ENCODE assay signal across 10 cellular contexts in the genomic region with DNA sequence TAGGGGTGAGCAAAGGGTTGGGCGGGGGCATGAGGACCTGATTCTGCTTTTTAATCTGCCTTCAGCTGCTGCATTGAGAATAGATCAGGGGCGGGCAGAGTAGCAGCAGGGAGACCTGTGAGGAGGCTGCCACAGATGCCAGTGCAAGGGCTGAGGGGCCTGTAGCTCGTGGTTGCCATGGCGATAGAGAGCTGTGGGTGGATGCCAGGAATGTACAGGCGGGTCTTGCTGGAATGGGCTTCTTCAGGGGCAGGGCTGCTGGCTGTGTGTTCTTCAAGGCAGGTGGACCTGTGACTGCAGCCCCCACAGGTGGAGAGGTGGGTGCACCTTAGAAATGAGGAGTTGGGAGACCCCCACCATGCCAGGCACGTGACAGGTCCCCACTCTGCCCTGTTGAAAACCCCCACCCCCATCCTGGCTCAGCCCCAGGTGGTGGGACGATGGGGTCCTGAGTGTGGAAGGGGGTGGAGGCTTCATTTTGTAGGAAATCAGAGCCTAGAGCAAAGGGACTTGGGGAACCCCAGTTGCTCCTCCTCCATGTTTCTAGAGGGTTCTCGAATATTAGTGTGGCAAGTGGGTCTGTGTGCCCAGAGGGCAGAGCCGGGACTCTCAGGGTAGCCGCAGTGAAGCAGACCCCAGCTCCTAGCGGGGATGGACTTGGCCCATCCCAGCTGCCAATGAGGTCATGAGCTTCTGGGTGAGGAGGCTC. TPM values are rescaled to one million over a fixed set of nuclear protein-coding genes. Genes with fewer than 3 reads are reported as not detected.
DNase-seq lines count a peak whose midpoint lies in the region; ATAC-seq, FAIRE-seq and TF ChIP-seq lines count a peak whose summit lies in the region.
"Had no signal": no experiment of that assay in that cellular context is flagged by ENCODE, and none has a peak within 500 bp of the region (broad histone marks: within the 10 kb centered on the region; RNA-seq: fewer than 3 reads in every experiment).

No MANE protein-coding gene starts in this region.

- no peak overlapping the region for H2BK12ac ChIP-seq in trophoblast cell (ENCODE audit: low read length)

- DNase-seq in COR-L47 (lab: John Stamatoyannopoulos, UW) (peak; percentile 26), HTR-8/SVneo (ENCODE audit: insufficient read length, low spot score) (peak; percentile 58), activated B cell treated with CpG ODN at 0.5 μM for 24 hours (no peak), myocyte (ENCODE audit: low read depth) (peak; percentile 42), trophoblast cell (no peak), HuH-7.5 (ENCODE audit: low spot score) (no peak), activated gamma-delta T cell (lab: John Stamatoyannopoulos, UW) (no peak), superior temporal gyrus (ENCODE audit: extremely low spot score) (no peak)
- DNase-seq: activated T-cell treated with anti-CD3 and anti-CD28 coated beads, Interleukin-2, amount 50 U/mL, for 48 hours had no signal

- H4K8ac ChIP-seq in trophoblast cell (ENCODE audit: low read depth, low read length): no peak overlapping the region

- H3K4me1 ChIP-seq in trophoblast cell (ENCODE audit: control insufficient read depth in 1 of 2, insufficient read depth in 2 of 2, low read length in 2 of 2): peaks cover 6 to 7% of the 10 kb centered on the region in 2 experiments

- CTCF ChIA-PET in activated B cell treated with CpG ODN at 0.5 μM for 24 hours (lab: Charles Lee): no interaction called here

- no peak overlapping the region for H3K4me3 Mint-ChIP-seq in activated B cell treated with CpG ODN at 0.5 μM for 24 hours

- no peak overlapping the region for H2BK120ac ChIP-seq in trophoblast cell (ENCODE audit: insufficient read depth, low read length, poor library complexity)

- H3K79me1 ChIP-seq in trophoblast cell (ENCODE audit: low read length): no peaks in the 10 kb centered on the region

- peak overlapping the region; percentile 59 for H3K27ac Mint-ChIP-seq in activated B cell treated with CpG ODN at 0.5 μM for 24 hours

- H3K27me3 Mint-ChIP-seq in activated B cell treated with CpG ODN at 0.5 μM for 24 hours: no peaks in the 10 kb centered on the region

- H3K4ac ChIP-seq in trophoblast cell (ENCODE audit: low read depth, low read length): no peak overlapping the region

- no peaks in the 10 kb centered on the region for H3K27me3 ChIP-seq in trophoblast cell (ENCODE audit: insufficient read depth, low read length)

- no peak overlapping the region for H3K9ac ChIP-seq in trophoblast cell (ENCODE audit: low read length)

- no peak for FAIRE-seq in HTR-8/SVneo (lab: Jason Lieb, UNC)
- FAIRE-seq: GM12878 had no signal

- H3K79me2 ChIP-seq in trophoblast cell (ENCODE audit: control insufficient read depth, insufficient read depth, low read length, poor library complexity): peaks cover 4% of the 10 kb centered on the region

- H4K12ac ChIP-seq in trophoblast cell (ENCODE audit: low read depth, low read length): no peak overlapping the region

- H3K36me3 Mint-ChIP-seq in activated B cell treated with CpG ODN at 0.5 μM for 24 hours (ENCODE audit: low read depth): peaks cover 21% of the 10 kb centered on the region

- no peaks in the 10 kb centered on the region for H3K9me3 ChIP-seq in trophoblast cell (ENCODE audit: insufficient read depth, low read depth, low read length)

- no peak overlapping the region for H3K23ac ChIP-seq in trophoblast cell (ENCODE audit: low read length)

- no peak overlapping the region for H3K14ac ChIP-seq in trophoblast cell (ENCODE audit: low read length)

- intact Hi-C loops in activated B cell treated with CpG ODN at 0.5 μM for 24 hours (cut with micrococcal nuclease): no loop called here

- no peak overlapping the region for H3K4me3 ChIP-seq in trophoblast cell (ENCODE audit: low read depth, low read length)
- H3K4me3 ChIP-seq: GM12878 had no signal

- no peak for ATAC-seq in activated B cell treated with CpG ODN at 0.5 μM for 24 hours (ENCODE audit: low read depth)

- H2BK5ac ChIP-seq in trophoblast cell (ENCODE audit: low read depth, low read length, poor library complexity): no peak overlapping the region

- peaks cover 17 to 18% of the 10 kb centered on the region in 2 experiments for H3K36me3 ChIP-seq in trophoblast cell (ENCODE audit: control insufficient read depth in 1 of 2, insufficient read depth in 2 of 2, low read length in 2 of 2)

- no peak overlapping the region for H3K4me2 ChIP-seq in trophoblast cell (ENCODE audit: low read length)

- H3K18ac ChIP-seq in trophoblast cell (ENCODE audit: low read length): no peak overlapping the region

- H2AFZ ChIP-seq in trophoblast cell (ENCODE audit: insufficient read depth, low read length, poor library complexity): no peak overlapping the region

- H3K9me3 Mint-ChIP-seq in activated B cell treated with CpG ODN at 0.5 μM for 24 hours: no peaks in the 10 kb centered on the region

- POLR2A ChIA-PET in activated B cell treated with CpG ODN at 0.5 μM for 24 hours (lab: Charles Lee): interaction anchor here (0.6 to 3.1 kb wide), 5 partner anchors 9 to 38 kb away, joined by 3 to 18 read pairs (median 6); a partner anchor contains a TSS

- WGBS in trophoblast cell (ENCODE audit: extremely low coverage, insufficient coverage, insufficient read length): no CpG with 5 or more reads among the region's 11 CpGs

- no peak overlapping the region for H4K91ac ChIP-seq in trophoblast cell (ENCODE audit: low read depth, low read length)

- peaks cover 38% of the 10 kb centered on the region for H3K4me1 Mint-ChIP-seq in activated B cell treated with CpG ODN at 0.5 μM for 24 hours

- H3K27ac ChIP-seq in trophoblast cell (ENCODE audit: low read depth, low read length): no peak overlapping the region

- H2AK5ac ChIP-seq in trophoblast cell (ENCODE audit: low read length): no peak overlapping the region

- TF ChIP-seq CTCF in activated B cell treated with CpG ODN at 0.5 μM for 24 hours (IDR thresholded peaks at IDR 0.05): no peak

RNA-seq across cellular contexts. Expression of a gene that starts 38.3 kb away (rescaled TPM):
- total RNA-seq in activated B cell treated with CpG ODN at 0.5 μM for 24 hours (67.2 and 67.3 TPM in 2 replicates), myocyte (63.3 and 79.9 TPM in 2 replicates)
- polyA plus RNA-seq in myocyte (2012): 45.9 TPM
- 64.5 and 69.3 TPM in 2 replicates for polyA plus RNA-seq in trophoblast cell (2013)

Comparison
In these comparisons a context has a peak if more than half of its experiments do, and no peak if none do; other contexts are left out.
1. DNase-seq: peak in COR-L47 (single experiment), HTR-8/SVneo (single experiment) and myocyte (single experiment); none in activated B cell treated with CpG ODN at 0.5 μM for 24 hours (single experiment), trophoblast cell (0 of 2), HuH-7.5 (single experiment), activated gamma-delta T cell (single experiment) and superior temporal gyrus (single experiment).